In genomic region chr14:60509438-60510253, GRCh38 we compare ENCODE assay signal across 10 cellular contexts. TPM values are rescaled to one million over a fixed set of nuclear protein-coding genes. Genes with fewer than 3 reads are reported as not detected.
DNase-seq lines count a peak whose midpoint lies in the region; ATAC-seq and TF ChIP-seq lines count a peak whose summit lies in the region.
"Had no signal": no experiment of that assay in that cellular context is flagged by ENCODE, and none has a peak within 500 bp of the region (broad histone marks: within the 10 kb centered on the region; RNA-seq: fewer than 3 reads in every experiment).

No MANE protein-coding gene starts in this region.

- peaks cover 100% of the 10 kb centered on the region for H3K27me3 Mint-ChIP-seq in brain

- no peak overlapping the region for H4K91ac ChIP-seq in neuronal stem cell (ENCODE audit: low read depth, low read length, poor library complexity)

- peak overlapping the region; percentile 59 for H3K23ac ChIP-seq in neuronal stem cell (ENCODE audit: low read depth, low read length, poor library complexity)

- H3K27ac ChIP-seq in neuronal stem cell (replicated peaks; ENCODE audit: low read length) (no peak overlapping the region), adrenal gland (no peak overlapping the region)

- H3K9me3 Mint-ChIP-seq in brain = peaks cover 0 to 7% (median 0%) of the 10 kb centered on the region in 5 experiments

- H3K4me1 Mint-ChIP-seq in brain = peaks cover 32% of the 10 kb centered on the region

- H2AFZ ChIP-seq in neuronal stem cell (ENCODE audit: low read length) = peak overlapping the region; percentile 73

- TF ChIP-seq CTCF in brain (conservative IDR thresholded peaks at IDR 0.05) (no peak), adrenal gland (IDR thresholded peaks at IDR 0.05) (no peak)

- H3K4ac ChIP-seq in neuronal stem cell (ENCODE audit: low read length) = peak overlapping the region; percentile 45

- no peak overlapping the region for H2BK12ac ChIP-seq in neuronal stem cell (ENCODE audit: low read length)

- peaks cover 4 to 23% of the 10 kb centered on the region in 2 donors for H3K4me1 ChIP-seq in neuronal stem cell (ENCODE audit: control insufficient read depth in 2 of 2, insufficient read depth in 1 of 2, low read depth in 1 of 2, low read length in 2 of 2)
- H3K4me1 ChIP-seq in adrenal gland (replicated peaks in 1 of 2) = peaks cover 1 to 20% of the 10 kb centered on the region in 2 donors

- no peaks in the 10 kb centered on the region for H3K79me1 ChIP-seq in neuronal stem cell (ENCODE audit: low read depth, low read length)

- DNase-seq in GM03348 (ENCODE audit: low spot score) (peak; percentile 10), neuronal stem cell (ENCODE audit: low spot score) (peak; percentile 41), adrenal gland (no peak), superior temporal gyrus (ENCODE audit: extremely low spot score) (no peak), COLO829 (ENCODE audit: low spot score) (no peak)
- DNase-seq in Jurkat, Clone E6-1 (ENCODE audit: low read depth, low spot score) = no peak
- DNase-seq: PC-3 had no signal

- H3K27me3 ChIP-seq in neuronal stem cell (ENCODE audit: control insufficient read depth in 3 of 3, insufficient read depth in 3 of 3, low read depth in 1 of 3, low read length in 3 of 3) = peaks cover 47 to 100% (median 77%) of the 10 kb centered on the region in 3 experiments
- peaks cover 89% of the 10 kb centered on the region for H3K27me3 ChIP-seq in adrenal gland

- H2AK5ac ChIP-seq in neuronal stem cell (ENCODE audit: low read depth, low read length) = peak overlapping the region; percentile 92

- no peak for ATAC-seq in HG03521 (IDR thresholded peaks at IDR 0.05; ENCODE audit: unreplicated experiment)
- ATAC-seq: PC-3 had no signal

- peak overlapping the region; percentile 74 for H3K4me3 ChIP-seq in Jurkat, Clone E6-1 (ENCODE audit: low read length)
- H3K4me3 ChIP-seq in neuronal stem cell (ENCODE audit: low read length in 2 of 2) = peak overlapping the region in 1 of 2 donors; percentile 69
- no peak overlapping the region for H3K4me3 ChIP-seq in adrenal gland

- peak overlapping the region; percentile 93 for H3K9ac ChIP-seq in neuronal stem cell (ENCODE audit: low read depth, low read length, poor library complexity)

- intact Hi-C loops in adrenal gland (cut with DNase I) = no loop called here

- H3K9me3 ChIP-seq in neuronal stem cell (replicated peaks in 1 of 2; ENCODE audit: control insufficient read depth in 2 of 2, insufficient read depth in 1 of 2, low read depth in 1 of 2, low read length in 2 of 2) (no peaks in the 10 kb centered on the region), adrenal gland (replicated peaks in 1 of 3) (no peaks in the 10 kb centered on the region)

- H2BK15ac ChIP-seq in neuronal stem cell (ENCODE audit: low read length) = peak overlapping the region; percentile 78

- H3K14ac ChIP-seq in neuronal stem cell (ENCODE audit: low read length) = peak overlapping the region; percentile 40

- H3K27ac Mint-ChIP-seq in brain = no peak overlapping the region

- H3K18ac ChIP-seq in neuronal stem cell (ENCODE audit: low read length) = peak overlapping the region; percentile 89

- H3K36me3 Mint-ChIP-seq in brain = no peaks in the 10 kb centered on the region

- H3K4me2 ChIP-seq in neuronal stem cell (ENCODE audit: insufficient read depth, low read length, poor library complexity, severe bottlenecking) = peak overlapping the region; percentile 87

- peak overlapping the region; percentile 71 for H2BK5ac ChIP-seq in neuronal stem cell (ENCODE audit: low read length)

- no peak overlapping the region for H4K8ac ChIP-seq in neuronal stem cell (ENCODE audit: low read depth, low read length)

- H3K4me3 Mint-ChIP-seq in brain = peak overlapping the region; percentile 41 to 86 (median 71)

- TF ChIP-seq POLR2A in adrenal gland (IDR thresholded peaks at IDR 0.05) = no peak

- H2BK120ac ChIP-seq in neuronal stem cell (ENCODE audit: low read depth, low read length) = peak overlapping the region; percentile 95

- H3K36me3 ChIP-seq in neuronal stem cell (replicated peaks in 1 of 2; ENCODE audit: control insufficient read depth in 2 of 2, insufficient read depth in 2 of 2, low read length in 2 of 2) (no peaks in the 10 kb centered on the region), adrenal gland (replicated peaks in 1 of 2) (no peaks in the 10 kb centered on the region)

- WGBS in neuronal stem cell (ENCODE audit: extremely low coverage in 2 of 2, insufficient read length in 2 of 2, insufficient replicate concordance in 1 of 2), 2 donors = no CpG with 5 or more reads among the region's 58 CpGs
- 0 to 7% (median 4%) methylated on average over 4 to 58 of the region's 58 CpGs for WGBS in adrenal gland, 4 donors

RNA-seq across cellular contexts. Expression of gene SIX6, which starts 0.7 kb away (rescaled TPM):
- polyA plus RNA-seq in Jurkat, Clone E6-1 (2012; ENCODE audit: insufficient read depth, insufficient read length) = 14.8 TPM
- polyA plus RNA-seq in brain (ENCODE audit: insufficient read depth, low read depth, low replicate concordance) = 5.2 TPM
- 1.1 TPM for polyA plus RNA-seq in neuronal stem cell (2013, experiment 1 of 2)
- polyA plus RNA-seq in neuronal stem cell (2013, experiment 2 of 2) = 1.1 TPM
- total RNA-seq in adrenal gland = not detected
- under 1 TPM in 1 of 3 donors, not detected in 2; 0.08 TPM for polyA plus RNA-seq in adrenal gland
- total RNA-seq: PC-3 had no signal
- polyA plus RNA-seq: keratinocyte had no signal

RNA-seq across cellular contexts. Expression of gene C14orf39, which starts 23.8 kb away (rescaled TPM):
- polyA plus RNA-seq in Jurkat, Clone E6-1 (2012; ENCODE audit: insufficient read depth, insufficient read length) = 11.4 TPM
- polyA plus RNA-seq in brain (ENCODE audit: insufficient read depth, low read depth, low replicate concordance) = not detected
- polyA plus RNA-seq in neuronal stem cell (2013, experiment 1 of 2) = 3.5 TPM
- 4.2 TPM for polyA plus RNA-seq in neuronal stem cell (2013, experiment 2 of 2)
- total RNA-seq in adrenal gland = under 1 TPM in 1 of 8 donors, not detected in 7; 0.91 TPM
- polyA plus RNA-seq in adrenal gland = under 1 TPM; 0.24 to 0.68 (median 0.40) TPM
- polyA plus RNA-seq: keratinocyte had no signal

Comparison
In these comparisons a context has a peak if more than half of its experiments do, and no peak if none do; other contexts are left out.
1. DNase-seq: peak in GM03348 (single experiment) and neuronal stem cell (single experiment); none in Jurkat, Clone E6-1 (single experiment), adrenal gland (0 of 7), superior temporal gyrus (single experiment) and COLO829 (single experiment).